In genomic region chr2:133331437-133331836, GRCh38 we compare ENCODE assay signal across 1 cellular context.
TF ChIP-seq lines count a peak whose summit lies in the region.

No MANE protein-coding gene starts in this region.

TF ChIP-seq in A549, 52 proteins besides CTCF, POLR2A, EP300 and RAD21 (continued from another document):
- TF ChIP-seq E2F6 (IDR thresholded peaks at IDR 0.05; ENCODE audit: borderline replicate concordance, low read depth) (no peak), FOSL2 (IDR thresholded peaks at IDR 0.05) (no peak), FOSL2 (CRISPR knock-in tag; IDR thresholded peaks at IDR 0.05) (no peak)
